Comparison of ENCODE assay signal across 8 cellular contexts in the genomic region with DNA sequence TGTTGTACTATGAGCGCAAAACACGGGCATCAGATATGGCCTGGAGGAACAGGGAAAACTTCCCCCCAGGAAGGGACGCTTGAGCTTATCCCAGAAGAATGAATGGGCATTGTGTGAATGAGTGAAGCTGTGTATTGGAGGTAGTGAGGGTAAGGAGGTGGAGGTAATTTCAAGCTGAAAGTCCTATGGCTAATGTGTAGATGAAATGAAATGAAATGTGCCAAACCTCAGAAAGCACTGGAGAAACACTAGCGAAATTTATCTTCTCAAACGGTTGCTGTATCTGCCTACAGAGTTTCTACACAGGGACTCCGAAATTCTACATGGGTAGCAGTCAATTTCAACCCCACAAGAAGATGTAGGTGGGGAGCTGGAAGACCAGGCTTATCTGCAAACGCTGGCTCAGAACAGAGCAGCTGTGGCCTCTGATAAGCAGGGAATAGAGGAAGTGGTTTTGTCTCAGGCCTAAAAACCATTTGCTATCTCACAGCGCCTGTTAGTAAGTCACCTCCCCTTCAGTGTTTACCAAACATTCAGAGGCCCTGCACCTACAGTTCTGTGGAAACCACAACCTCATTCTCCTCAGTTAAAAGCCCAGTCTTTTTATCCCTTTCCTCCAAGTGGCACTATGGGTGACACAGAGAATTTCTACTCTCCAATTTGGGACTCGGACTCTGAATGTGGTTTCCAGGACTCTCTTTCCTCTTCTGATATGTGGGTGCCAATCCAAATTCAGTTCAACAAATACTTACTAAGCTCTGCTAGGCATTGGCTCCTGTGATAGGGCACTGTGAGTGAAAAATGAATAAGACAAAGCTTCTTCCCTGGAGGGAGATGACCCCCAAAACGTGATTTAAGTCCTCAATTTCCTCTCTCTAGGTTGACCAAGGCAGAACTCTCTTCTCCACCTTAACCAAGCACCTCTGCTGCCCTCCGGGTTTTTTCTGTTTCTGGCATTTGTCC. TPM values are rescaled to one million over a fixed set of nuclear protein-coding genes. Genes with fewer than 3 reads are reported as not detected.
A peak's percentile ranks its signal among the peaks of the same experiment; 100 is the strongest.
DNase-seq lines count a peak whose midpoint lies in the region; ATAC-seq, FAIRE-seq and TF ChIP-seq lines count a peak whose summit lies in the region.

No MANE protein-coding gene starts in this region.

- H3K36me3 ChIP-seq in bronchial epithelial cell (ENCODE audit: control insufficient read depth, insufficient read depth, low read length): no peaks in the 10 kb centered on the region

- peak; percentile 90 for ATAC-seq in HG02981 (IDR thresholded peaks at IDR 0.05; ENCODE audit: unreplicated experiment)

- H3K4me3 ChIP-seq in bronchial epithelial cell (ENCODE audit: low read depth, low read length): no peak overlapping the region

- TF ChIP-seq CTCF in bronchial epithelial cell (IDR thresholded peaks at IDR 0.05; ENCODE audit: insufficient read depth, low read length, severe bottlenecking): no peak

- H3K27me3 ChIP-seq in bronchial epithelial cell (ENCODE audit: control insufficient read depth, insufficient read depth, low read length): no peaks in the 10 kb centered on the region

- DNase-seq in activated gamma-delta T cell treated with Interleukin-2 at 50 U/mL for 16 hours (peak; percentile 58), activated gamma-delta T cell (lab: John Stamatoyannopoulos, UW) (no peak), OCI-M1 (lab: John Stamatoyannopoulos, UW) (peak; percentile 100), bronchial epithelial cell (ENCODE audit: low read depth) (no peak), NCI-H2227 treated with DMSO at 0.1 percent for 48 hours (lab: John Stamatoyannopoulos, UW) (no peak), NCI-H187 treated with DMSO at 0.1 percent for 48 hours (lab: John Stamatoyannopoulos, UW) (no peak)
- peak; percentile 60 for DNase-seq in stimulated activated CD4-positive, alpha-beta T cell treated with anti-CD3 and anti-CD28 coated beads, Interleukin-15, amount 100 ng/mL, for 24 hours

- peak; percentile 23 for FAIRE-seq in bronchial epithelial cell (lab: Jason Lieb, UNC)

RNA-seq across cellular contexts. Expression of a gene that starts 17.1 kb away (rescaled TPM):
- not detected in 2 replicates for total RNA-seq in bronchial epithelial cell

RNA-seq across cellular contexts. Expression of a gene that starts 39.1 kb away (rescaled TPM):
- total RNA-seq in bronchial epithelial cell: not detected in 2 replicates

Comparison
In these comparisons a context has a peak if more than half of its experiments do, and no peak if none do; other contexts are left out.
1. DNase-seq: peak in activated gamma-delta T cell treated with Interleukin-2 at 50 U/mL for 16 hours (single experiment), OCI-M1 (single experiment) and stimulated activated CD4-positive, alpha-beta T cell treated with anti-CD3 and anti-CD28 coated beads, Interleukin-15, amount 100 ng/mL, for 24 hours (single experiment); none in activated gamma-delta T cell (single experiment), bronchial epithelial cell (single experiment), NCI-H2227 treated with DMSO at 0.1 percent for 48 hours (single experiment) and NCI-H187 treated with DMSO at 0.1 percent for 48 hours (single experiment).